In genomic region chr12:124866883-124867232, GRCh38 we compare ENCODE assay signal across 1 cellular context.
A peak's percentile ranks its signal among the peaks of the same experiment; 100 is the strongest.
TF ChIP-seq lines count a peak whose summit lies in the region.

No MANE protein-coding gene starts in this region.

TF ChIP-seq in K562, 482 proteins besides CTCF, POLR2A, EP300 and RAD21 (continued from another document and continues in another):
- TF ChIP-seq ZBTB26 (CRISPR knock-in tag; IDR thresholded peaks at IDR 0.05) (no peak), THAP12 (CRISPR knock-in tag; IDR thresholded peaks at IDR 0.05) (no peak), ARNT (IDR thresholded peaks at IDR 0.05) (no peak), GABPB1 (CRISPR knock-in tag; IDR thresholded peaks at IDR 0.05) (peak; percentile 39; the same call in 1 of the 2 replicates), RBM25 (IDR thresholded peaks at IDR 0.05; ENCODE audit: low read depth, low read length, severe bottlenecking) (no peak), PPARD (CRISPR knock-in tag; IDR thresholded peaks at IDR 0.05) (no peak), CREB5 (CRISPR knock-in tag; IDR thresholded peaks at IDR 0.05) (no peak), DDX20 (tag; IDR thresholded peaks at IDR 0.05; ENCODE audit: low read depth) (no peak; the same call in 1 of the 2 replicates), ELF2 (CRISPR knock-in tag; IDR thresholded peaks at IDR 0.05) (no peak), ZNF146 (CRISPR knock-in tag; IDR thresholded peaks at IDR 0.05; ENCODE audit: unreplicated experiment) (no peak), SAFB2 (IDR thresholded peaks at IDR 0.05; ENCODE audit: borderline replicate concordance, low read depth, low read length, severe bottlenecking) (no peak), CXXC5 (CRISPR knock-in tag; IDR thresholded peaks at IDR 0.05) (no peak; the same call in 1 of the 2 replicates), ZNF395 (CRISPR knock-in tag; IDR thresholded peaks at IDR 0.05) (no peak; the same call in 1 of the 2 replicates), MAZ (CRISPR knock-in tag; conservative IDR thresholded peaks at IDR 0.05 in 1 of 2, IDR thresholded peaks at IDR 0.05 in 1 of 2) (peak in 1 of 2 experiments; percentile 33; a peak in 1 of 4 replicates), NCOA6 (IDR thresholded peaks at IDR 0.05) (no peak), CREB1 (IDR thresholded peaks at IDR 0.05) (0 out of 2 replicates have a peak, but pooled peaks have one; percentile 2), CREB1 (CRISPR knock-in tag; IDR thresholded peaks at IDR 0.05) (no peak; the same call in 1 of the 2 replicates), VEZF1 (CRISPR knock-in tag; IDR thresholded peaks at IDR 0.05) (peak; percentile 49; the same call in 1 of the 2 replicates), BRF1 (IDR thresholded peaks at IDR 0.05; ENCODE audit: borderline replicate concordance, extremely low read depth, insufficient read length) (no peak), ZNF77 (CRISPR knock-in tag; IDR thresholded peaks at IDR 0.05) (no peak), CREM (IDR thresholded peaks at IDR 0.05; ENCODE audit: low read depth) (no peak), HOXB6 (CRISPR knock-in tag; IDR thresholded peaks at IDR 0.05; ENCODE audit: borderline replicate concordance) (no peak), LCOR (CRISPR knock-in tag; IDR thresholded peaks at IDR 0.05) (no peak), THRA (IDR thresholded peaks at IDR 0.05) (no peak), ZNF324 (CRISPR knock-in tag; IDR thresholded peaks at IDR 0.05) (no peak), HLTF (IDR thresholded peaks at IDR 0.05) (no peak), E2F6 (IDR thresholded peaks at IDR 0.05; ENCODE audit: borderline replicate concordance in 1 of 2, extremely low read depth in 1 of 2, insufficient read depth in 1 of 2, insufficient read length in 1 of 2, low read depth in 1 of 2, low read length in 1 of 2, poor library complexity in 1 of 2, severe bottlenecking in 1 of 2) (peak in 1 of 2 experiments; percentile 55), HDGF (IDR thresholded peaks at IDR 0.05) (peak; percentile 67; the same call in 1 of the 2 replicates), HIVEP1 (CRISPR knock-in tag; IDR thresholded peaks at IDR 0.05) (no peak), ZBTB5 (IDR thresholded peaks at IDR 0.05) (no peak), UBTF (IDR thresholded peaks at IDR 0.05; ENCODE audit: borderline replicate concordance in 1 of 2, low read depth in 2 of 2, low read length in 2 of 2) (no peak), NCOA2 (IDR thresholded peaks at IDR 0.05; ENCODE audit: partially characterized antibody in 2 of 2) (no peak), LARP7 (IDR thresholded peaks at IDR 0.05) (no peak), KAT8 (IDR thresholded peaks at IDR 0.05; ENCODE audit: low read depth) (no peak), ZNF354B (CRISPR knock-in tag; IDR thresholded peaks at IDR 0.05) (no peak), TAF9B (IDR thresholded peaks at IDR 0.05; ENCODE audit: partially characterized antibody) (no peak), TCFL5 (CRISPR knock-in tag; conservative IDR thresholded peaks at IDR 0.05) (no peak), RFX1 (IDR thresholded peaks at IDR 0.05) (no peak), TEAD1 (CRISPR knock-in tag; IDR thresholded peaks at IDR 0.05) (no peak), ZNF134 (CRISPR knock-in tag; conservative IDR thresholded peaks at IDR 0.05) (no peak), TSHZ1 (CRISPR knock-in tag; IDR thresholded peaks at IDR 0.05) (no peak), KAT7 (CRISPR knock-in tag; IDR thresholded peaks at IDR 0.05; ENCODE audit: borderline replicate concordance) (peak; percentile 73; the same call in 1 of the 2 replicates), ZNF695 (CRISPR knock-in tag; IDR thresholded peaks at IDR 0.05) (no peak), RCOR1 (IDR thresholded peaks at IDR 0.05; ENCODE audit: borderline replicate concordance in 1 of 2, low read depth in 2 of 2, low read length in 2 of 2) (peak in 1 of 2 experiments; percentile 55; a peak in 2 of 4 replicates), SMAD2 (IDR thresholded peaks at IDR 0.05; ENCODE audit: low read depth, low read length) (no peak), ZNF717 (CRISPR knock-in tag; IDR thresholded peaks at IDR 0.05) (no peak), ZC3H11A (IDR thresholded peaks at IDR 0.05; ENCODE audit: low read depth, low read length) (no peak)
